1 cellular context compared by ENCODE assay signal in genomic region chr22:27670701-27671412, GRCh38.
A peak's percentile ranks its signal among the peaks of the same experiment; 100 is the strongest.
TF ChIP-seq lines count a peak whose summit lies in the region.

No MANE protein-coding gene starts in this region.

TF ChIP-seq in K562, 482 proteins besides CTCF, POLR2A, EP300 and RAD21 (continued from another document):
- TF ChIP-seq THAP12 (CRISPR knock-in tag; IDR thresholded peaks at IDR 0.05): no peak
- no peak for TF ChIP-seq RBM15 (IDR thresholded peaks at IDR 0.05; ENCODE audit: insufficient read depth, low read length)
- no peak for TF ChIP-seq FOXO4 (CRISPR knock-in tag; IDR thresholded peaks at IDR 0.05)
- TF ChIP-seq HMG20B (CRISPR knock-in tag; IDR thresholded peaks at IDR 0.05): no peak
- no peak for TF ChIP-seq SMAD1 (IDR thresholded peaks at IDR 0.05; ENCODE audit: low read depth, low read length, partially characterized antibody)
- TF ChIP-seq ZNF444 (CRISPR knock-in tag; IDR thresholded peaks at IDR 0.05): no peak
- 0 out of 2 replicates have a peak, but pooled peaks have one; percentile 13 for TF ChIP-seq MBD2 (IDR thresholded peaks at IDR 0.05; ENCODE audit: borderline replicate concordance, low read depth)
- no peak for TF ChIP-seq ZBTB1 (CRISPR knock-in tag; IDR thresholded peaks at IDR 0.05; ENCODE audit: borderline replicate concordance, low read depth)
- no peak for TF ChIP-seq NFATC3 (IDR thresholded peaks at IDR 0.05)
- TF ChIP-seq ZNF511 (CRISPR knock-in tag; IDR thresholded peaks at IDR 0.05): no peak
- TF ChIP-seq ATF1 (CRISPR knock-in tag; IDR thresholded peaks at IDR 0.05): no peak
- no peak for TF ChIP-seq ATF1 (tag; IDR thresholded peaks at IDR 0.05)
- TF ChIP-seq PHF8 (IDR thresholded peaks at IDR 0.05; ENCODE audit: borderline replicate concordance, low read length): peak; percentile 54; the same call in 1 of the 2 replicates
TF ChIP-seq in K562: peak in this region for 46.
